In genomic region chr16:1119129-1119528, GRCh38 we compare ENCODE assay signal across 35 cellular contexts. TPM values are rescaled to one million over a fixed set of nuclear protein-coding genes. Genes with fewer than 3 reads are reported as not detected.
"Had no signal": no experiment of that assay in that cellular context is flagged by ENCODE, and none has a peak within 500 bp of the region (broad histone marks: within the 10 kb centered on the region; RNA-seq: fewer than 3 reads in every experiment).

No MANE protein-coding gene starts in this region.

- H3K4me3 Mint-ChIP-seq: dendritic cell treated with granulocyte-macrophage colony-stimulating factor and Interleukin-4, amounts not matched to agents 40 ng/mL and 50 ng/mL, for 4 days; effector memory CD8-positive, alpha-beta T cell; endodermal cell; mesothelial cell of epicardium; naive B cell had no signal

- H3K27me3 Mint-ChIP-seq: dendritic cell treated with granulocyte-macrophage colony-stimulating factor and Interleukin-4, amounts not matched to agents 40 ng/mL and 50 ng/mL, for 4 days; naive B cell had no signal

- H3K27ac ChIP-seq: colonic mucosa, epithelial cell of prostate, esophagus squamous epithelium, gastrocnemius medialis, heart right ventricle, left lung, lower lobe of right lung had no signal

- H3K27me3 ChIP-seq: colonic mucosa had no signal

- H3K4me1 ChIP-seq: colonic mucosa, esophagus squamous epithelium, gastrocnemius medialis, heart right ventricle, left lung, lower lobe of right lung had no signal

- H3K9me3 ChIP-seq: colonic mucosa, esophagus squamous epithelium, gastrocnemius medialis, heart right ventricle, left lung, lower lobe of right lung, mucosa of descending colon had no signal

- H3K9me3 Mint-ChIP-seq: dendritic cell treated with granulocyte-macrophage colony-stimulating factor and Interleukin-4, amounts not matched to agents 40 ng/mL and 50 ng/mL, for 4 days; effector memory CD8-positive, alpha-beta T cell; endodermal cell; mesothelial cell of epicardium; naive B cell had no signal

- ATAC-seq: effector memory CD8-positive, alpha-beta T cell; esophagus mucosa; gastrocnemius medialis; heart right ventricle; left cardiac atrium; left lung; left ventricle myocardium superior; lower lobe of right lung; mucosa of descending colon had no signal

- H3K27ac Mint-ChIP-seq: dendritic cell treated with granulocyte-macrophage colony-stimulating factor and Interleukin-4, amounts not matched to agents 40 ng/mL and 50 ng/mL, for 4 days; effector memory CD8-positive, alpha-beta T cell; endodermal cell; mesothelial cell of epicardium; naive B cell had no signal

- H3K4me3 ChIP-seq: colonic mucosa, esophagus squamous epithelium, gastrocnemius medialis, heart right ventricle, left lung, lower lobe of right lung, mucosa of descending colon had no signal

- H3K4me1 Mint-ChIP-seq: endodermal cell, mesothelial cell of epicardium, naive B cell had no signal

- H3K36me3 Mint-ChIP-seq: mesothelial cell of epicardium, naive B cell had no signal

- H3K36me3 ChIP-seq: colonic mucosa, esophagus squamous epithelium, gastrocnemius medialis, heart right ventricle, left lung, lower lobe of right lung had no signal

- FAIRE-seq: endometrium, islet of Langerhans, keratinocyte had no signal

- DNase-seq: colonic mucosa; cortex of kidney; effector CD8-positive, alpha-beta T cell; effector memory CD8-positive, alpha-beta T cell; endodermal cell; erythroblast; esophagus squamous epithelium; foreskin fibroblast; foreskin melanocyte; gastrocnemius medialis; glutamatergic neuron; head of caudate nucleus; heart right ventricle; hippocampal formation; left cardiac atrium; left lung; left ventricle myocardium superior; lower lobe of right lung; mesenchymal stem cell; mucosa of descending colon; naive B cell had no signal

RNA-seq across cellular contexts. Expression of gene C1QTNF8, which starts 23.1 kb away (rescaled TPM):
- total RNA-seq: colonic mucosa, dermis microvascular lymphatic vessel endothelial cell, esophagus mucosa, esophagus squamous epithelium, gastrocnemius medialis, glomerular endothelial cell, kidney epithelial cell, left cardiac atrium, left lung, left ventricle myocardium superior, lower leg skin, lower lobe of right lung, lung microvascular endothelial cell, mesenteric fat pad, mesothelial cell of epicardium, mucosa of descending colon, myocyte had no signal
- polyA plus RNA-seq: heart right ventricle, keratinocyte had no signal

RNA-seq across cellular contexts. Expression of gene CACNA1H, which starts 33.8 kb away (rescaled TPM):
- polyA plus RNA-seq: keratinocyte had no signal

RNA-seq across cellular contexts. Expression of gene SSTR5, which starts 46.6 kb away (rescaled TPM):
- total RNA-seq: esophagus mucosa, esophagus squamous epithelium, glomerular endothelial cell, kidney epithelial cell, left lung, lower lobe of right lung, mesenteric fat pad, mesothelial cell of epicardium, mucosa of descending colon had no signal
- polyA plus RNA-seq: keratinocyte had no signal
